In genomic region chr12:48678561-48679185, GRCh38 we compare ENCODE assay signal across 10 cellular contexts. TPM values are rescaled to one million over a fixed set of nuclear protein-coding genes. Genes with fewer than 3 reads are reported as not detected.
A peak's percentile ranks its signal among the peaks of the same experiment; 100 is the strongest.
DNase-seq lines count a peak whose midpoint lies in the region; TF ChIP-seq lines count a peak whose summit lies in the region.
"Had no signal": no experiment of that assay in that cellular context is flagged by ENCODE, and none has a peak within 500 bp of the region (broad histone marks: within the 10 kb centered on the region; RNA-seq: fewer than 3 reads in every experiment).

No MANE protein-coding gene starts in this region.

- 55 to 62% (median 56%) methylated on average over 3 of the region's 3 CpGs for whole genome bisulfite sequencing in ovary, 3 donors

- no peaks in the 10 kb centered on the region for H3K9me3 Mint-ChIP-seq in activated naive CD4-positive, alpha-beta T cell treated with anti-CD3 and anti-CD28 coated beads, Interleukin-2, amount 50 U/mL, for 24 hours
- H3K9me3 Mint-ChIP-seq in immature natural killer cell (no peaks in the 10 kb centered on the region), type B pancreatic cell (no peaks in the 10 kb centered on the region)

- no peak for TF ChIP-seq POLR2A in ovary (IDR thresholded peaks at IDR 0.05)

- H3K4me3 Mint-ChIP-seq in activated naive CD4-positive, alpha-beta T cell treated with anti-CD3 and anti-CD28 coated beads, Interleukin-2, amount 50 U/mL, for 24 hours, result peak overlapping the region; percentile 91
- peak overlapping the region; percentile 21 to 63 (median 50) for H3K4me3 Mint-ChIP-seq in immature natural killer cell
- H3K4me3 Mint-ChIP-seq in type B pancreatic cell, result peak overlapping the region; percentile 99

- peaks cover 13% of the 10 kb centered on the region for H3K4me1 ChIP-seq in ovary (ENCODE audit: insufficient read depth)

- H3K27ac ChIP-seq in VCaP (peak overlapping the region; percentile 13; the same call in 1 of the 2 replicates), ovary (no peak overlapping the region)

- DNase-seq in activated naive CD4-positive, alpha-beta T cell treated with anti-CD3 and anti-CD28 coated beads, Interleukin-2, amount 50 U/mL, for 16 hours, result no peak
- DNase-seq in immature natural killer cell, result no peak
- no peak for DNase-seq in type B pancreatic cell (ENCODE audit: extremely low spot score, unreplicated experiment)
- no peak for DNase-seq in germinal center (ENCODE audit: low spot score)
- DNase-seq in ovary, result no peak
- no peak for DNase-seq in SKM-1 treated with dmso at 0.1 percent for 144 hours (lab: John Stamatoyannopoulos, UW; ENCODE audit: unreplicated experiment)
- DNase-seq: COR-L47, cortex of kidney had no signal

- H3K27me3 Mint-ChIP-seq in activated naive CD4-positive, alpha-beta T cell treated with anti-CD3 and anti-CD28 coated beads, Interleukin-2, amount 50 U/mL, for 24 hours, result no peaks in the 10 kb centered on the region
- H3K27me3 Mint-ChIP-seq in immature natural killer cell (ENCODE audit: low read depth in 3 of 3) (peaks cover 3 to 10% (median 5%) of the 10 kb centered on the region in 3 donors), type B pancreatic cell (no peaks in the 10 kb centered on the region)

- peaks cover 23% of the 10 kb centered on the region for H3K36me3 Mint-ChIP-seq in activated naive CD4-positive, alpha-beta T cell treated with anti-CD3 and anti-CD28 coated beads, Interleukin-2, amount 50 U/mL, for 24 hours
- H3K36me3 Mint-ChIP-seq in immature natural killer cell (peaks cover 0 to 22% (median 4%) of the 10 kb centered on the region in 3 donors), type B pancreatic cell (peaks cover 24% of the 10 kb centered on the region)

- intact Hi-C loops in ovary (cut with DNase I), result no loop called here

- no peaks in the 10 kb centered on the region for H3K36me3 ChIP-seq in ovary

- no peak for TF ChIP-seq EP300 in ovary (IDR thresholded peaks at IDR 0.05)

- peaks cover 56% of the 10 kb centered on the region for H3K4me1 Mint-ChIP-seq in activated naive CD4-positive, alpha-beta T cell treated with anti-CD3 and anti-CD28 coated beads, Interleukin-2, amount 50 U/mL, for 24 hours
- H3K4me1 Mint-ChIP-seq in immature natural killer cell (peaks cover 57 to 69% of the 10 kb centered on the region in 2 donors), type B pancreatic cell (ENCODE audit: unreplicated experiment) (peaks cover 26% of the 10 kb centered on the region)

- no peak for TF ChIP-seq CTCF in VCaP (conservative IDR thresholded peaks at IDR 0.05)
- TF ChIP-seq CTCF in type B pancreatic cell (conservative IDR thresholded peaks at IDR 0.05), result no peak
- TF ChIP-seq CTCF in ovary (IDR thresholded peaks at IDR 0.05), result no peak

- no peak overlapping the region for H3K27ac Mint-ChIP-seq in activated naive CD4-positive, alpha-beta T cell treated with anti-CD3 and anti-CD28 coated beads, Interleukin-2, amount 50 U/mL, for 24 hours
- H3K27ac Mint-ChIP-seq in immature natural killer cell (peak overlapping the region; percentile 17 to 82 (median 71)), type B pancreatic cell (peak overlapping the region; percentile 0)

- no peaks in the 10 kb centered on the region for H3K27me3 ChIP-seq in ovary

- H3K4me3 ChIP-seq in ovary, result no peak overlapping the region

- H3K9me3 ChIP-seq in ovary, result no peaks in the 10 kb centered on the region

RNA-seq across cellular contexts. Expression of gene KANSL2, which starts 3.4 kb away (rescaled TPM):
- 10 to 100 TPM; 36.7 to 51.4 (median 40.1) TPM for polyA plus RNA-seq in immature natural killer cell
- 42.0 and 47.0 TPM in 2 replicates for total RNA-seq in type B pancreatic cell (ENCODE audit: low replicate concordance)
- total RNA-seq in ovary, result 10 to 100 TPM; 27.5 to 54.1 (median 38.1) TPM
- polyA plus RNA-seq in ovary, result 10 to 100 TPM; 33.7 to 35.4 TPM

RNA-seq across cellular contexts. Expression of gene CCNT1, which starts 37.8 kb away (rescaled TPM):
- polyA plus RNA-seq in immature natural killer cell (10 to 100 TPM in 1 of 3 donors, 1 to 10 TPM in 2; 5.5 to 27.1 (median 9.6) TPM), ovary (10 to 100 TPM in 1 of 2 donors, 1 to 10 TPM in 1; 7.5 to 18.5 TPM)
- total RNA-seq in type B pancreatic cell (ENCODE audit: low replicate concordance) (39.2 and 46.9 TPM in 2 replicates), ovary (10 to 100 TPM; 20.1 to 48.8 (median 36.4) TPM)
